ENCODE assay signal across 18 cellular contexts in the genomic region with DNA sequence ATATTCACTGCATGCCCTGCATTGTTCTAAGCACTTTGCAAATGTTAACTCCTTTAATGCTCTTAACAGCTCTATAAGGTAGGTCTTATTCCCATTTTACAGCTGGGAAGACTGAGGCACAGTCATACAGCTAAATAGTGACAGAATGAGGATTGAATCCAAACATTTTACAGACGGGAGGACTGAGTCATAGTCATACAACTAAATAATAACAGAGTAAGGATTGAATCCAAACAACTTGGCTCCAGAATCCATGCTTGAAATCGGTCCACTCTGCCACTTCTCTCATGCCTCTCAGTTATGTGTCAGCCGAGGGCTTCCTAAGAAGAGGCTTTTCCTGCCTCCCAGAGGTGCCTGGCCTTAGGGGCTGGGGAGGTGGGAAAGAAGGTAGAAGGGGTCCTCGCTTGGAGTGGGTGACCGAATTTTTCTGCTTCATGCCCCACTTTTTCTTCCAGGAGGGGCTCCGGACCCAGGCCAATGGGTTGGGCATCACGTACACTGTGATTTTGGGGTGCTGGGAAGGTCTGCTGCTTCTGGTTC. TPM values are rescaled to one million over a fixed set of nuclear protein-coding genes. Genes with fewer than 3 reads are reported as not detected.
DNase-seq lines count a peak whose midpoint lies in the region; ATAC-seq, FAIRE-seq and TF ChIP-seq lines count a peak whose summit lies in the region.
"Had no signal": no experiment of that assay in that cellular context is flagged by ENCODE, and none has a peak within 500 bp of the region (broad histone marks: within the 10 kb centered on the region; RNA-seq: fewer than 3 reads in every experiment).

No MANE protein-coding gene starts in this region.

- peaks cover 7% of the 10 kb centered on the region for H3K27me3 Mint-ChIP-seq in neural crest cell (ENCODE audit: low read depth)

- no peak for TF ChIP-seq POLR2A in A549 (IDR thresholded peaks at IDR 0.05; ENCODE audit: low read length)

- H3K36me3 Mint-ChIP-seq in neural crest cell (ENCODE audit: low read depth) = peaks cover 3% of the 10 kb centered on the region
- H3K36me3 Mint-ChIP-seq: natural killer cell had no signal

- H3K27ac ChIP-seq in A549 (peak overlapping the region; percentile 47 to 97), smooth muscle cell (ENCODE audit: low read depth) (no peak overlapping the region)
- H3K27ac ChIP-seq: hepatocyte, prostate gland, spleen, thyroid gland had no signal

- ATAC-seq in A549 (no peak), mucosa of descending colon (no peak)
- ATAC-seq: natural killer cell had no signal

- intact Hi-C loops in mucosa of descending colon (cut with DNase I, micrococcal nuclease) = no loop called here

- H3K27ac Mint-ChIP-seq in neural crest cell (ENCODE audit: unreplicated experiment) = no peak overlapping the region
- H3K27ac Mint-ChIP-seq: endodermal cell, natural killer cell had no signal

- H3K4me3 ChIP-seq in A549 = peak overlapping the region; percentile 93
- no peak overlapping the region for H3K4me3 ChIP-seq in astrocyte of the spinal cord (ENCODE audit: low read depth, low read length)
- H3K4me3 ChIP-seq in mucosa of descending colon = no peak overlapping the region
- no peak overlapping the region for H3K4me3 ChIP-seq in smooth muscle cell
- H3K4me3 ChIP-seq: hepatocyte, prostate gland, spleen, thyroid gland had no signal

- H3K9me3 ChIP-seq in A549 (no peaks in the 10 kb centered on the region), mucosa of descending colon (no peaks in the 10 kb centered on the region), smooth muscle cell (replicated peaks; ENCODE audit: low read depth) (no peaks in the 10 kb centered on the region)
- H3K9me3 ChIP-seq: prostate gland, spleen, thyroid gland had no signal

- H3K27me3 ChIP-seq in smooth muscle cell (ENCODE audit: low read depth) = no peaks in the 10 kb centered on the region
- H3K27me3 ChIP-seq: hepatocyte, thyroid gland had no signal

- H3F3A ChIP-seq in smooth muscle cell (ENCODE audit: low read depth) = peaks cover 3% of the 10 kb centered on the region

- H2AFZ ChIP-seq in smooth muscle cell (ENCODE audit: low read depth) = no peak overlapping the region
- H2AFZ ChIP-seq: hepatocyte had no signal

- no peak overlapping the region for H3K9ac ChIP-seq in smooth muscle cell (ENCODE audit: low read depth)

- H3K36me3 ChIP-seq in mucosa of descending colon (ENCODE audit: low read depth) = no peaks in the 10 kb centered on the region
- no peaks in the 10 kb centered on the region for H3K36me3 ChIP-seq in smooth muscle cell (ENCODE audit: low read depth)
- H3K36me3 ChIP-seq: prostate gland, spleen, thyroid gland had no signal

- TF ChIP-seq CTCF in A549 (IDR thresholded peaks at IDR 0.05) (no peak), astrocyte of the spinal cord (IDR thresholded peaks at IDR 0.05; ENCODE audit: low read depth, low read length) (no peak), neural crest cell (conservative IDR thresholded peaks at IDR 0.05) (no peak), mucosa of descending colon (IDR thresholded peaks at IDR 0.05) (no peak), smooth muscle cell (IDR thresholded peaks at IDR 0.05; ENCODE audit: borderline replicate concordance, insufficient read depth, poor library complexity, severe bottlenecking) (no peak)

- 56% methylated on average over 7 of the region's 7 CpGs for WGBS in A549 (ENCODE audit: missing lambda C conversion rate)
- 85% methylated on average over 7 of the region's 7 CpGs for WGBS in smooth muscle cell (ENCODE audit: low lambda C conversion rate)

- peaks cover 73% of the 10 kb centered on the region for H3K79me2 ChIP-seq in smooth muscle cell (ENCODE audit: low read depth)

- FAIRE-seq in A549 (lab: Jason Lieb, UNC) (peak; percentile 68), GM18507 (lab: Jason Lieb, UNC) (peak; percentile 9)
- FAIRE-seq: D721Med had no signal

- peaks cover 27% of the 10 kb centered on the region for H3K4me1 Mint-ChIP-seq in neural crest cell

- H3K9me3 Mint-ChIP-seq in neural crest cell = no peaks in the 10 kb centered on the region
- H3K9me3 Mint-ChIP-seq: endodermal cell, natural killer cell had no signal

- DNase-seq in A549 (ENCODE audit: low read depth in 1 of 2, low spot score in 1 of 2) (no peak), GM18507 (ENCODE audit: extremely low spot score, insufficient read length, low read depth) (no peak), astrocyte of the spinal cord (ENCODE audit: low read depth, low spot score) (peak; percentile 35), neural crest cell (ENCODE audit: low read depth, low spot score) (no peak), SIG-M5 (lab: John Stamatoyannopoulos, UW) (no peak), mucosa of descending colon (no peak), NCI-H1105 (lab: John Stamatoyannopoulos, UW) (no peak), smooth muscle cell (lab: John Stamatoyannopoulos, UW; ENCODE audit: unreplicated experiment) (no peak)
- DNase-seq: activated gamma-delta T cell treated with Interleukin-2 at 50 U/mL for 16 hours, cerebellar nuclear complex, endodermal cell, mammary epithelial cell, natural killer cell had no signal

- in situ Hi-C loops in astrocyte of the spinal cord (cut with HindIII; ENCODE audit: low sequenced_read_pairs) = no loop called here

- peak overlapping the region; percentile 86 for H3K4me2 ChIP-seq in A549
- H3K4me2 ChIP-seq in smooth muscle cell = no peak overlapping the region

- no peak for TF ChIP-seq RAD21 in A549 (conservative IDR thresholded peaks at IDR 0.05 in 1 of 2, IDR thresholded peaks at IDR 0.05 in 1 of 2)

- CTCF ChIA-PET in A549 (lab: Yijun Ruan, JAX) = interaction anchor here (0.6 to 4.0 kb wide), 8 partner anchors 8 to 44 kb away, joined by 3 to 20 read pairs (median 4); no protein-coding TSS in a partner anchor

- peaks cover 80% of the 10 kb centered on the region for H3K4me1 ChIP-seq in A549
- H3K4me1 ChIP-seq in mucosa of descending colon (ENCODE audit: low read depth) = peaks cover 22% of the 10 kb centered on the region
- peaks cover 13% of the 10 kb centered on the region for H3K4me1 ChIP-seq in smooth muscle cell (ENCODE audit: low read depth)

- peaks cover 81% of the 10 kb centered on the region for H4K20me1 ChIP-seq in smooth muscle cell (ENCODE audit: low read depth)

- POLR2A ChIA-PET in A549 (lab: Yijun Ruan, JAX) = no interaction called here

- peak overlapping the region; percentile 27 for H3K4me3 Mint-ChIP-seq in neural crest cell
- H3K4me3 Mint-ChIP-seq: endodermal cell, natural killer cell had no signal

- TF ChIP-seq EP300 in A549 (IDR thresholded peaks at IDR 0.05) = no peak

TF ChIP-seq in A549, 52 proteins besides CTCF, POLR2A, EP300 and RAD21 (continues in another document):
- TF ChIP-seq EHF (CRISPR knock-in tag; IDR thresholded peaks at IDR 0.05) (no peak), RCOR1 (IDR thresholded peaks at IDR 0.05; ENCODE audit: low read depth, low read length) (no peak), NFE2L2 (conservative IDR thresholded peaks at IDR 0.05; ENCODE audit: low read length) (no peak), CHD2 (IDR thresholded peaks at IDR 0.05; ENCODE audit: low read length, partially characterized antibody) (no peak), NR3C1 (IDR thresholded peaks at IDR 0.05) (no peak), SMC3 (IDR thresholded peaks at IDR 0.05) (no peak), MAFK (IDR thresholded peaks at IDR 0.05; ENCODE audit: partially characterized antibody) (no peak), FOXS1 (CRISPR knock-in tag; IDR thresholded peaks at IDR 0.05) (no peak), RARB (CRISPR knock-in tag; IDR thresholded peaks at IDR 0.05) (no peak), HDAC2 (IDR thresholded peaks at IDR 0.05) (peak; percentile 94), GATA3 (IDR thresholded peaks at IDR 0.05; ENCODE audit: borderline replicate concordance) (no peak), TFCP2L1 (CRISPR knock-in tag; IDR thresholded peaks at IDR 0.05) (no peak), EHMT2 (IDR thresholded peaks at IDR 0.05; ENCODE audit: low read depth) (no peak), CBX8 (IDR thresholded peaks at IDR 0.05) (no peak), ZSCAN20 (CRISPR knock-in tag; IDR thresholded peaks at IDR 0.05) (no peak), HOXB13 (CRISPR knock-in tag; IDR thresholded peaks at IDR 0.05; ENCODE audit: low read depth) (no peak), CHD4 (IDR thresholded peaks at IDR 0.05; ENCODE audit: borderline replicate concordance) (peak; percentile 94; the same call in 1 of the 2 replicates), JUN (IDR thresholded peaks at IDR 0.05) (peak in 1 of 2 experiments; percentile 14; a peak in 1 of 5 replicates), FOSL2 (IDR thresholded peaks at IDR 0.05) (no peak), FOSL2 (CRISPR knock-in tag; IDR thresholded peaks at IDR 0.05) (no peak)
- TF ChIP-seq, protein P1, sequence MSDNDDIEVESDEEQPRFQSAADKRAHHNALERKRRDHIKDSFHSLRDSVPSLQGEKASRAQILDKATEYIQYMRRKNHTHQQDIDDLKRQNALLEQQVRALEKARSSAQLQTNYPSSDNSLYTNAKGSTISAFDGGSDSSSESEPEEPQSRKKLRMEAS (IDR thresholded peaks at IDR 0.05) = no peak
- TF ChIP-seq, protein P2, sequence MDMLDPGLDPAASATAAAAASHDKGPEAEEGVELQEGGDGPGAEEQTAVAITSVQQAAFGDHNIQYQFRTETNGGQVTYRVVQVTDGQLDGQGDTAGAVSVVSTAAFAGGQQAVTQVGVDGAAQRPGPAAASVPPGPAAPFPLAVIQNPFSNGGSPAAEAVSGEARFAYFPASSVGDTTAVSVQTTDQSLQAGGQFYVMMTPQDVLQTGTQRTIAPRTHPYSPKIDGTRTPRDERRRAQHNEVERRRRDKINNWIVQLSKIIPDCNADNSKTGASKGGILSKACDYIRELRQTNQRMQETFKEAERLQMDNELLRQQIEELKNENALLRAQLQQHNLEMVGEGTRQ (IDR thresholded peaks at IDR 0.05) = no peak

RNA-seq across cellular contexts. Expression of a gene that starts 4.1 kb away (rescaled TPM):
- polyA plus RNA-seq in A549 (2011; rRNA removed) = 67.4 and 111 TPM in 2 replicates
- 143 and 175 TPM in 2 replicates for polyA plus RNA-seq in A549 (2012; cell fraction: cytosol; rRNA removed)
- 251 and 331 TPM in 2 replicates for polyA plus RNA-seq in A549 (2012; cell fraction: nucleus; rRNA removed)
- 118 to 139 TPM (median 131 TPM) in 3 replicates for polyA plus RNA-seq in A549 (2017; fragmentation: RNase III; extraction: RNeasy Plus Mini Kit Qiagen cat#74134 plus additional on column Dnase treatment)
- 35.4 and 69.5 TPM in 2 replicates for polyA minus RNA-seq in A549 (2011; rRNA and poly(A)+ RNA removed)
- 18.3 and 24.3 TPM in 2 replicates for total RNA-seq in neural crest cell
- 10 to 100 TPM in 1 of 3 donors, 1 to 10 TPM in 2; 2.0 to 10.8 (median 4.5) TPM for total RNA-seq in mucosa of descending colon
- 11.5 and 18.2 TPM in 2 replicates for total RNA-seq in smooth muscle cell
- 30.6 and 36.1 TPM in 2 replicates for polyA plus RNA-seq in smooth muscle cell
